Comparison of ENCODE assay signal across 9 cellular contexts in the genomic region with DNA sequence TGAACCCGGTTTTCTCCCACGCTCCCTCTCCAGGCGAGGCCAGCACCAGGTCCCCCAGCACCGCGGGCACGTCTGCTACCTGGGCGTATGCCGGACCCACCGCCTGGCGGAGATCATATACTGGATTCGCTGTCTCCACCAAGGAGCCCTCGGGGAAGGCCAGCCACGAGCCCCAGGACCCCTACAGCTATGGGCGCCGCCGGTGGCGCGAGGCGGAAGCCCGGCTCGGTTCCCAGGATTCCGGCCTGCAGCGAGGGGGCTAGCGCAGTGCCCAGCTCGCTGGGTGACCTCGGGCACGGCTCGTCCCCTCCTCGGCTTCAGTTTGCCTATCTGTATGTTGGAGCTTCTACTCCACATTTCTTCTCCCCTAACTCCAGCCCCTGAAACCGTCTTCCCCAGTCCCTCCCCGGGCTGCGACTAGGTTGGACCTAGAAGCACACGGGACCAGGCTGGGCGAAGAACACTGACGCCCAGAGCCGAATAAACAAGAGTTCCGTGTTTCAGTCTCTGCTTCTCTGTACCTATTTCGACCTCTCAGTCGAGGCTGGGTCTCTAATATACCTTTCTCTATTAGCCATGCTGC. TPM values are rescaled to one million over a fixed set of nuclear protein-coding genes. Genes with fewer than 3 reads are reported as not detected.
DNase-seq lines count a peak whose midpoint lies in the region; ATAC-seq lines count a peak whose summit lies in the region.
"Had no signal": no experiment of that assay in that cellular context is flagged by ENCODE, and none has a peak within 500 bp of the region (broad histone marks: within the 10 kb centered on the region; RNA-seq: fewer than 3 reads in every experiment).

No MANE protein-coding gene starts in this region.

- H3K4me3 ChIP-seq in effector memory CD4-positive, alpha-beta T cell (ENCODE audit: insufficient read depth, low read depth, low read length, poor library complexity, severe bottlenecking), result peak overlapping the region; percentile 43
- H3K4me3 ChIP-seq in muscle layer of colon (ENCODE audit: low read depth in 1 of 2, low read length in 2 of 2), result peak overlapping the region; percentile 27 to 68
- H3K4me3 ChIP-seq: SJSA1 had no signal

- peak; percentile 18 for ATAC-seq in Right ventricle myocardium inferior
- no peak for ATAC-seq in HG03378 (IDR thresholded peaks at IDR 0.05; ENCODE audit: unreplicated experiment)

- H3K9me3 ChIP-seq in effector memory CD4-positive, alpha-beta T cell (ENCODE audit: control insufficient read depth, low read length), result no peaks in the 10 kb centered on the region
- no peaks in the 10 kb centered on the region for H3K9me3 ChIP-seq in muscle layer of colon (ENCODE audit: low read length)
- H3K9me3 ChIP-seq: SJSA1 had no signal

- H3K36me3 ChIP-seq in effector memory CD4-positive, alpha-beta T cell (ENCODE audit: control insufficient read depth, insufficient read depth, low read length), result peaks cover 22% of the 10 kb centered on the region
- H3K36me3 ChIP-seq in muscle layer of colon (ENCODE audit: insufficient read depth, low read length), result peaks cover 18% of the 10 kb centered on the region

- peaks cover 8% of the 10 kb centered on the region for H3K27me3 ChIP-seq in effector memory CD4-positive, alpha-beta T cell (replicated peaks; ENCODE audit: control insufficient read depth, insufficient read depth, low read length, poor library complexity, severe bottlenecking)
- H3K27me3 ChIP-seq in muscle layer of colon (ENCODE audit: control insufficient read depth in 1 of 2, insufficient read depth in 2 of 2, low read length in 2 of 2), result peaks cover 24 to 42% of the 10 kb centered on the region in 2 donors

- no peak overlapping the region for H3K27ac ChIP-seq in effector memory CD4-positive, alpha-beta T cell (ENCODE audit: insufficient read depth, low read length, poor library complexity, severe bottlenecking)
- no peak overlapping the region for H3K27ac ChIP-seq in muscle layer of colon (ENCODE audit: low read depth, low read length)
- H3K27ac ChIP-seq: SJSA1 had no signal

- H3K9ac ChIP-seq in muscle layer of colon (ENCODE audit: low read length), result no peak overlapping the region

- DNase-seq in Right ventricle myocardium inferior (ENCODE audit: missing footprints), result no peak
- DNase-seq in cardiac septum (ENCODE audit: low spot score), result no peak
- DNase-seq in effector memory CD4-positive, alpha-beta T cell, result no peak
- no peak for DNase-seq in 8988T
- no peak for DNase-seq in globus pallidus (ENCODE audit: low spot score)
- DNase-seq in OCI-M2 (lab: John Stamatoyannopoulos, UW; ENCODE audit: unreplicated experiment), result no peak

- peaks cover 28% of the 10 kb centered on the region for H3K4me1 ChIP-seq in effector memory CD4-positive, alpha-beta T cell (ENCODE audit: control insufficient read depth, insufficient read depth, low read length, poor library complexity, severe bottlenecking)
- peaks cover 20% of the 10 kb centered on the region for H3K4me1 ChIP-seq in muscle layer of colon (ENCODE audit: insufficient read depth, low read length)

- intact Hi-C loops in Right ventricle myocardium inferior (cut with DNase I), result loop anchor here (5.0 kb wide), 1 partner anchor 72 kb away; a partner anchor contains a TSS
- intact Hi-C loops in cardiac septum (cut with DNase I), result no loop called here

RNA-seq across cellular contexts. Expression of a gene that starts 0.8 kb away (rescaled TPM):
- total RNA-seq in Right ventricle myocardium inferior (2.9 TPM), cardiac septum (3.1 TPM)

RNA-seq across cellular contexts. Expression of a gene that starts 0.8 kb away (rescaled TPM):
- 0.84 TPM for total RNA-seq in Right ventricle myocardium inferior
- total RNA-seq in cardiac septum, result 0.19 TPM

RNA-seq across cellular contexts. Expression of a gene that starts 13.1 kb away (rescaled TPM):
- 122 TPM for total RNA-seq in Right ventricle myocardium inferior
- 124 TPM for total RNA-seq in cardiac septum

RNA-seq across cellular contexts. Expression of a gene that starts 24.4 kb away (rescaled TPM):
- 10.6 TPM for total RNA-seq in Right ventricle myocardium inferior
- total RNA-seq in cardiac septum, result 8.9 TPM

RNA-seq across cellular contexts. Expression of a gene that starts 24.5 kb away (rescaled TPM):
- total RNA-seq in Right ventricle myocardium inferior (36.4 TPM), cardiac septum (33.7 TPM)
